8 cellular contexts compared by ENCODE assay signal in genomic region chr20:12044969-12045368, GRCh38.
"Had no signal": no experiment of that assay in that cellular context is flagged by ENCODE, and none has a peak within 500 bp of the region (broad histone marks: within the 10 kb centered on the region; RNA-seq: fewer than 3 reads in every experiment).

No MANE protein-coding gene starts in this region.

- DNase-seq: GDM1, GF-D8 had no signal

- H3K4me3 ChIP-seq: GM12878 had no signal

- ATAC-seq: GM12878 had no signal

- FAIRE-seq: G401.6, GM12878, GM12891, GM12892, GM18507, GM19239 had no signal
